ENCODE assay signal across 8 cellular contexts in genomic region chr5:77076961-77077820, GRCh38. TPM values are rescaled to one million over a fixed set of nuclear protein-coding genes. Genes with fewer than 3 reads are reported as not detected.
DNase-seq lines count a peak whose midpoint lies in the region; ATAC-seq and TF ChIP-seq lines count a peak whose summit lies in the region.

No MANE protein-coding gene starts in this region.

- peak; percentile 82 for ATAC-seq in GM19324 (IDR thresholded peaks at IDR 0.05; ENCODE audit: low FRiP score, unreplicated experiment)
- peak; percentile 87 for ATAC-seq in HG03457 (IDR thresholded peaks at IDR 0.05; ENCODE audit: unreplicated experiment)

- H3K27ac ChIP-seq in iPS-20b (ENCODE audit: low read length) (no peak overlapping the region), skeletal muscle tissue (ENCODE audit: low read depth, low read length) (no peak overlapping the region)

- no peaks in the 10 kb centered on the region for H3K9me3 ChIP-seq in iPS-20b (ENCODE audit: insufficient read depth, low read depth, low read length)
- no peaks in the 10 kb centered on the region for H3K9me3 ChIP-seq in skeletal muscle tissue (ENCODE audit: control insufficient read depth in 3 of 3, low read length in 3 of 3)

- H3K27ac Mint-ChIP-seq in MCF 10A (ENCODE audit: low read depth, unreplicated experiment), result no peak overlapping the region

- peaks cover 17% of the 10 kb centered on the region for H3K27me3 ChIP-seq in iPS-20b (ENCODE audit: insufficient read depth, low read length)
- H3K27me3 ChIP-seq in skeletal muscle tissue (ENCODE audit: control insufficient read depth in 3 of 3, insufficient read depth in 3 of 3, low read length in 3 of 3), result no peaks in the 10 kb centered on the region

- intact Hi-C loops in MCF 10A (cut with micrococcal nuclease), result no loop called here

- no peaks in the 10 kb centered on the region for H3K27me3 Mint-ChIP-seq in MCF 10A (ENCODE audit: insufficient read depth, unreplicated experiment)

- CTCF ChIA-PET in MCF 10A (lab: Yijun Ruan, JAX), result interaction anchor here (0.5 to 2.4 kb wide), 3 partner anchors 10 to 52 kb away, joined by 3 to 7 read pairs (median 7); partner anchors contain the start of gene ZBED3

- H3K4me3 Mint-ChIP-seq in MCF 10A (ENCODE audit: unreplicated experiment), result no peak overlapping the region

- H3K4me1 ChIP-seq in iPS-20b (ENCODE audit: insufficient read depth, low read length) (no peaks in the 10 kb centered on the region), skeletal muscle tissue (ENCODE audit: control insufficient read depth in 3 of 3, insufficient read depth in 3 of 3, low read length in 3 of 3) (peaks cover 0 to 6% (median 5%) of the 10 kb centered on the region in 3 donors)

- H3K4me1 Mint-ChIP-seq in MCF 10A (ENCODE audit: insufficient read depth, unreplicated experiment), result no peaks in the 10 kb centered on the region

- peak; percentile 36 for TF ChIP-seq CTCF in AG10803 (conservative IDR thresholded peaks at IDR 0.05; ENCODE audit: low read length)
- peak; percentile 21 for TF ChIP-seq CTCF in MCF 10A (IDR thresholded peaks at IDR 0.05; ENCODE audit: unreplicated experiment)

- H3K9ac ChIP-seq in iPS-20b (ENCODE audit: low read depth, low read length), result peak overlapping the region; percentile 37; the same call in 1 of the 2 replicates
- peak overlapping the region in 2 of 3 donors; percentile 38 to 70 for H3K9ac ChIP-seq in skeletal muscle tissue (ENCODE audit: low read depth in 1 of 3, low read length in 3 of 3)

- H3K4me3 ChIP-seq in AG10803 (ENCODE audit: low read length) (peak overlapping the region; percentile 48), iPS-20b (ENCODE audit: low read length) (peak overlapping the region; percentile 71), skeletal muscle tissue (ENCODE audit: low read length in 3 of 3) (peak overlapping the region; percentile 66 to 72 (median 69))

- no peaks in the 10 kb centered on the region; the same call in 1 of the 2 replicates for H3K36me3 ChIP-seq in iPS-20b (ENCODE audit: insufficient read depth, low read depth, low read length)
- peaks cover 0 to 3% (median 0%) of the 10 kb centered on the region in 3 donors for H3K36me3 ChIP-seq in skeletal muscle tissue (ENCODE audit: control insufficient read depth in 3 of 3, insufficient read depth in 3 of 3, low read length in 3 of 3)

- BruUV-seq in MCF 10A (replicated peaks; lab: Mats Ljungman, UMichigan), result no TSS peak

- peaks cover 48% of the 10 kb centered on the region for H3K36me3 Mint-ChIP-seq in MCF 10A (ENCODE audit: insufficient read depth, unreplicated experiment)

- H3K9me3 Mint-ChIP-seq in MCF 10A (ENCODE audit: unreplicated experiment), result peaks cover 2% of the 10 kb centered on the region

- DNase-seq in AG10803 (ENCODE audit: low read depth) (peak; percentile 57), T-helper 22 cell (ENCODE audit: low read depth) (peak; percentile 4), MCF 10A (ENCODE audit: unreplicated experiment) (peak; percentile 13), NK-92 (lab: John Stamatoyannopoulos, UW; ENCODE audit: unreplicated experiment) (no peak)

- POLR2A ChIA-PET in MCF 10A (lab: Yijun Ruan, JAX), result no interaction called here

RNA-seq across cellular contexts. Expression of gene ZBED3, which starts 9.9 kb away (rescaled TPM):
- total RNA-seq in MCF 10A (2022) (9.8 and 14.8 TPM in 2 replicates), skeletal muscle tissue (0.52 TPM)

RNA-seq across cellular contexts. Expression of gene AGGF1, which starts 47.0 kb away (rescaled TPM):
- total RNA-seq in MCF 10A (2022) (19.5 and 21.8 TPM in 2 replicates), skeletal muscle tissue (10.4 TPM)
